In the genomic region with DNA sequence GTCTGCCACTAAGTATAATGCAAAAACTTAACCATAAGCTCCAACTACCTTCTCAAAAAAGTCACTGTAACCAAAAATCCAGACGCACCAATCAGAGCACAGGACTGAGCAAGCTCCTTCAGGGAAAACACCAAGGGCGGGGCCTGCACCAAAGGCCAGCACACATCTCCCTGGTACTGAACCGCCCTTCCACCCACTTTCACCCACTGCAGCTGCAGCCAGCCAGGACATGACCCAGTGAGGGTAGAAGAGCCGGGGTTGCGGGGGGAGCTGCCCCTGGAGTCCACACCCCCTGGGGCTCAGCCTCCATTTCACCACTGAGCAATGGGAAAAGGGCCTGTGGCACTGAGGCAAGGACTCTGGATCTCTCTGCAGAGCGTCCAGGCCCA, we compare ENCODE assay signal across 11 cellular contexts. TPM values are rescaled to one million over a fixed set of nuclear protein-coding genes. Genes with fewer than 3 reads are reported as not detected.
DNase-seq lines count a peak whose midpoint lies in the region; ATAC-seq and TF ChIP-seq lines count a peak whose summit lies in the region.
"Had no signal": no experiment of that assay in that cellular context is flagged by ENCODE, and none has a peak within 500 bp of the region (broad histone marks: within the 10 kb centered on the region; RNA-seq: fewer than 3 reads in every experiment).

No MANE protein-coding gene starts in this region.

- DNase-seq in CD4-positive, alpha-beta memory T cell: no peak
- DNase-seq in GM23338 (ENCODE audit: low spot score): no peak
- no peak for DNase-seq in T-helper 17 cell
- no peak for DNase-seq in left colon
- no peak for DNase-seq in PC-9
- DNase-seq: lower lobe of right lung had no signal

- H3K4me2 ChIP-seq in GM23338 (no peak overlapping the region), PC-9 (no peak overlapping the region)

- no peaks in the 10 kb centered on the region for H3K9me3 Mint-ChIP-seq in CD4-positive, alpha-beta memory T cell
- no peaks in the 10 kb centered on the region for H3K9me3 Mint-ChIP-seq in GM23338
- H3K9me3 Mint-ChIP-seq: brain had no signal

- no peak overlapping the region for H3K27ac ChIP-seq in CD4-positive, alpha-beta memory T cell (ENCODE audit: low read depth, low read length)
- no peak overlapping the region for H3K27ac ChIP-seq in GM23338 (ENCODE audit: low read depth)
- no peak overlapping the region for H3K27ac ChIP-seq in PC-9
- H3K27ac ChIP-seq: gastrocnemius medialis, lower lobe of right lung, psoas muscle had no signal

- no peaks in the 10 kb centered on the region for H3K27me3 ChIP-seq in CD4-positive, alpha-beta memory T cell (ENCODE audit: insufficient read depth, low read length)
- H3K27me3 ChIP-seq in GM23338 (ENCODE audit: insufficient read depth) (no peaks in the 10 kb centered on the region), PC-9 (ENCODE audit: insufficient read depth, low read depth) (no peaks in the 10 kb centered on the region)
- H3K27me3 ChIP-seq: gastrocnemius medialis had no signal

- POLR2A ChIA-PET in CD4-positive, alpha-beta memory T cell (lab: Charles Lee; ENCODE audit: partially characterized antibody): interaction anchor here (0.5 to 2.3 kb wide), 9 partner anchors 54 to 376 kb away, joined by 3 to 18 read pairs (median 5); a partner anchor contains a TSS
- POLR2A ChIA-PET in PC-9 (lab: Charles Lee; ENCODE audit: unreplicated experiment): interaction anchor here (0.6 kb wide), 1 partner anchor 234 kb away, joined by 5 read pairs; no protein-coding TSS in a partner anchor

- intact Hi-C loops in CD4-positive, alpha-beta memory T cell (cut with micrococcal nuclease): loop anchor here (1.0 to 5.0 kb wide), 4 partner anchors 56 to 371 kb away; a partner anchor contains a TSS
- intact Hi-C loops in left colon (cut with DNase I, micrococcal nuclease): loop anchor here in 1 of 2 donors (5.0 to 10.0 kb wide), 2 partner anchors 126 to 373 kb away; a partner anchor contains a TSS
- intact Hi-C loops in PC-9 (cut with micrococcal nuclease; ENCODE audit: unreplicated experiment): loop anchor here (5.0 to 10.0 kb wide), 3 partner anchors 111 to 393 kb away; a partner anchor contains a TSS

- no peak for TF ChIP-seq CTCF in GM23338 (conservative IDR thresholded peaks at IDR 0.05; ENCODE audit: low read depth in 2 of 2)
- no peak for TF ChIP-seq CTCF in PC-9 (conservative IDR thresholded peaks at IDR 0.05)

- BruUV-seq in PC-9 (replicated peaks; lab: Mats Ljungman, UMichigan): no TSS peak

- peaks cover 27% of the 10 kb centered on the region for H3K36me3 ChIP-seq in CD4-positive, alpha-beta memory T cell (ENCODE audit: insufficient read depth, low read length)
- H3K36me3 ChIP-seq in GM23338 (ENCODE audit: insufficient read depth) (peaks cover 13% of the 10 kb centered on the region; the same call in 1 of the 2 replicates), PC-9 (ENCODE audit: low read depth) (no peaks in the 10 kb centered on the region)

- H3K9me3 ChIP-seq in CD4-positive, alpha-beta memory T cell (ENCODE audit: control insufficient read depth in 1 of 2, low read length in 2 of 2): no peaks in the 10 kb centered on the region
- H3K9me3 ChIP-seq in T-helper 17 cell (ENCODE audit: control insufficient read depth, low read length, poor library complexity, severe bottlenecking) (no peaks in the 10 kb centered on the region), PC-9 (ENCODE audit: insufficient read depth, low read depth) (no peaks in the 10 kb centered on the region)
- H3K9me3 ChIP-seq: gastrocnemius medialis, lower lobe of right lung, psoas muscle had no signal

- peaks cover 7 to 14% (median 9%) of the 10 kb centered on the region in 4 donors for H3K4me1 Mint-ChIP-seq in CD4-positive, alpha-beta memory T cell
- H3K4me1 Mint-ChIP-seq in GM23338 (peaks cover 3% of the 10 kb centered on the region), T-helper 17 cell (peaks cover 9% of the 10 kb centered on the region)

- peak overlapping the region in 1 of 8 donors; percentile 3 for H3K4me3 Mint-ChIP-seq in CD4-positive, alpha-beta memory T cell
- H3K4me3 Mint-ChIP-seq in GM23338: no peak overlapping the region
- H3K4me3 Mint-ChIP-seq in T-helper 17 cell: no peak overlapping the region

- peaks cover 34% of the 10 kb centered on the region for H3K79me2 ChIP-seq in GM23338 (replicated peaks; ENCODE audit: insufficient read depth)
- H3K79me2 ChIP-seq in PC-9 (ENCODE audit: low read depth): peaks cover under 1% of the 10 kb centered on the region; the same call in 1 of the 2 replicates

- no peaks in the 10 kb centered on the region for H3K4me1 ChIP-seq in CD4-positive, alpha-beta memory T cell (ENCODE audit: insufficient read depth, low read length)
- no peaks in the 10 kb centered on the region for H3K4me1 ChIP-seq in GM23338 (ENCODE audit: insufficient read depth)
- no peaks in the 10 kb centered on the region for H3K4me1 ChIP-seq in PC-9 (replicated peaks; ENCODE audit: insufficient read depth)
- H3K4me1 ChIP-seq: lower lobe of right lung had no signal

- ATAC-seq in GM23338 (peak; percentile 67), T-helper 17 cell (no peak), left colon (peak; percentile 69), HG02852 (IDR thresholded peaks at IDR 0.05; ENCODE audit: unreplicated experiment) (no peak), GM19351 (IDR thresholded peaks at IDR 0.05; ENCODE audit: unreplicated experiment) (no peak)

- 0 out of 2 replicates have a peak, but pooled peaks cover 3% of the 10 kb centered on the region for H3F3A ChIP-seq in GM23338 (replicated peaks; ENCODE audit: low read depth)
- peaks cover 5% of the 10 kb centered on the region; the same call in 1 of the 2 replicates for H3F3A ChIP-seq in PC-9 (ENCODE audit: insufficient read depth, low read depth)

- H2AFZ ChIP-seq in GM23338: no peak overlapping the region
- no peak overlapping the region for H2AFZ ChIP-seq in PC-9

- no peaks in the 10 kb centered on the region for H3K27me3 Mint-ChIP-seq in CD4-positive, alpha-beta memory T cell
- H3K27me3 Mint-ChIP-seq in GM23338 (ENCODE audit: insufficient read depth, low read depth, poor library complexity) (peaks cover 12% of the 10 kb centered on the region), T-helper 17 cell (no peaks in the 10 kb centered on the region)
- H3K27me3 Mint-ChIP-seq: brain had no signal

- H3K36me3 Mint-ChIP-seq in CD4-positive, alpha-beta memory T cell: peaks cover 27 to 45% of the 10 kb centered on the region in 2 donors
- H3K36me3 Mint-ChIP-seq in GM23338 (ENCODE audit: low read depth) (peaks cover 40% of the 10 kb centered on the region), T-helper 17 cell (ENCODE audit: low read depth) (peaks cover 4% of the 10 kb centered on the region)

- no peak overlapping the region for H3K4me3 ChIP-seq in CD4-positive, alpha-beta memory T cell (ENCODE audit: low read length in 2 of 2)
- no peak overlapping the region for H3K4me3 ChIP-seq in GM23338
- H3K4me3 ChIP-seq in PC-9: no peak overlapping the region
- H3K4me3 ChIP-seq: gastrocnemius medialis, lower lobe of right lung, psoas muscle had no signal

- no peaks in the 10 kb centered on the region for H3K9me2 ChIP-seq in GM23338 (ENCODE audit: insufficient read depth)
- no peaks in the 10 kb centered on the region for H3K9me2 ChIP-seq in PC-9 (ENCODE audit: insufficient read depth)

- H4K20me1 ChIP-seq in GM23338 (replicated peaks; ENCODE audit: insufficient read depth) (peaks cover 7% of the 10 kb centered on the region), PC-9 (ENCODE audit: insufficient read depth) (peaks cover 30% of the 10 kb centered on the region)

- peak overlapping the region in 4 of 7 donors; percentile 4 to 51 (median 38) for H3K27ac Mint-ChIP-seq in CD4-positive, alpha-beta memory T cell
- H3K27ac Mint-ChIP-seq in GM23338 (no peak overlapping the region; the same call in 1 of the 2 replicates), T-helper 17 cell (peak overlapping the region; percentile 43)

- CTCF ChIA-PET in CD4-positive, alpha-beta memory T cell (lab: Charles Lee; ENCODE audit: partially characterized antibody): interaction anchor here (0.9 to 5.1 kb wide), 19 partner anchors 9 to 372 kb away, joined by 3 to 114 read pairs (median 5); no protein-coding TSS in a partner anchor
- CTCF ChIA-PET in PC-9 (lab: Charles Lee): interaction anchor here (0.5 to 1.0 kb wide), 6 partner anchors 118 to 290 kb away, joined by 3 to 18 read pairs (median 3); no protein-coding TSS in a partner anchor

TF ChIP-seq in GM23338, 12 proteins besides CTCF, POLR2A, EP300 and RAD21 (continues in another document):
- TF ChIP-seq EZH2 (IDR thresholded peaks at IDR 0.05; ENCODE audit: low read depth, unreplicated experiment) (no peak), EZH2phosphoT487 (IDR thresholded peaks at IDR 0.05; ENCODE audit: unreplicated experiment) (no peak)

RNA-seq across cellular contexts. Expression of a gene that starts 54.3 kb away (rescaled TPM):
- total RNA-seq in CD4-positive, alpha-beta memory T cell: 10 to 100 TPM; 32.7 to 33.1 TPM
- polyA plus RNA-seq in CD4-positive, alpha-beta memory T cell: 1 to 10 TPM in 1 of 2 donors, under 1 TPM in 1; 0.54 to 2.3 TPM
- 33.9 and 60.0 TPM in 2 replicates for total RNA-seq in GM23338 (2014; rRNA removed; shearing (Covaris generic))
- 7.2 and 7.8 TPM in 2 replicates for polyA plus RNA-seq in GM23338 (2016; fragmentation: Nextera tagmentation; extraction: Ambion mirVana)
- total RNA-seq in T-helper 17 cell: 10 to 100 TPM; 17.8 to 19.5 TPM
- 10 to 100 TPM; 22.1 to 28.2 TPM for total RNA-seq in left colon
- 25.8 and 32.5 TPM in 2 replicates for total RNA-seq in PC-9 (2021)

Comparison
In these comparisons a context has a peak if more than half of its experiments do, and no peak if none do; other contexts are left out.
1. ATAC-seq: peak in GM23338 (single experiment) and left colon (single experiment); none in T-helper 17 cell (single experiment), HG02852 (single experiment) and GM19351 (single experiment).